ENCODE assay signal across 1 cellular context in the genomic region with DNA sequence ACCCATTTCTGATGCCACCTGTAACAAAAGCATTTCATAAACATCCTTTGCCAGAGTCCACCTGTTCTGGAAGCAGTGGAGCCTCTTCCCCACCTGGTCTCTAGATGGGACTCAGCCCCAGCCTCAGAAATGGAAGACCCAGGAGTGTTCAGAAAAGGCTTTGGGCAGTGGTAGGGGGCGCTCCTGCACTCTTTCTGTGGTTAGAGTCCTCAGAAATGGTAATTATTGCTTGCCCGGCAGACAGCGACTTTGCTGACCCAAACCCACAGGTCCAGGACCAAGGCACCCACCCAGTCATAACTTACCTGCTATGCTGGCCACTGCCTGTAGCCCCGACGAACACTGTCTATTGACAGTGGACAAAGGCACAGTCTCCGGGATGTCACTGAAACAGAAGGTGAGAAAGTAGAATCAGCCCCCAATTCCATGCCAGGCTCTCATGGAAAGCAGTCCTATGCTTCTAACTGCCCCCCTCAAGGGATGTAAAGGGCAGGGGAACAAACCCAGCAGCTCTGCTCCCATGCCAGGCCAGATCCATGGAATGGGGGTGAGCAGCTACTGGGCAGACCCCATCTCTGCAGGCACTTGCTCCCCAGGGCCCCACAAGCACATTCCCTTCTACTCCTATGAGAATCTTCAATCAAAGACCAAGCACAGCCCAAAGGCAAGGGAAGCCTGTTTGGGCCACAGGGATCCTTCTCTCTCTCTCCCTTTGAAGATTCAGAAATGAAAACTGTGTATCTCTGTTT.
A peak's percentile ranks its signal among the peaks of the same experiment; 100 is the strongest.
TF ChIP-seq lines count a peak whose summit lies in the region.

No MANE protein-coding gene starts in this region.

TF ChIP-seq in HepG2, 621 proteins besides CTCF, POLR2A, EP300 and RAD21 (continues in another document):
- no peak for TF ChIP-seq TBP (CRISPR knock-in tag; IDR thresholded peaks at IDR 0.05)
- TF ChIP-seq GTF3A (CRISPR knock-in tag; conservative IDR thresholded peaks at IDR 0.05), result no peak
- TF ChIP-seq RBFOX2 (IDR thresholded peaks at IDR 0.05; ENCODE audit: low read depth, low read length), result peak; percentile 46; the same call in 1 of the 2 replicates
- TF ChIP-seq NR2F6 (IDR thresholded peaks at IDR 0.05), result no peak
- TF ChIP-seq NR2F6 (CRISPR knock-in tag; IDR thresholded peaks at IDR 0.05), result no peak
- TF ChIP-seq ZBTB21 (CRISPR knock-in tag; IDR thresholded peaks at IDR 0.05), result no peak
- TF ChIP-seq PRMT3 (CRISPR knock-in tag; IDR thresholded peaks at IDR 0.05; ENCODE audit: borderline replicate concordance, low read depth), result no peak
- no peak for TF ChIP-seq ZNF10 (CRISPR knock-in tag; IDR thresholded peaks at IDR 0.05; ENCODE audit: borderline replicate concordance, low read depth)
- TF ChIP-seq, protein P1, sequence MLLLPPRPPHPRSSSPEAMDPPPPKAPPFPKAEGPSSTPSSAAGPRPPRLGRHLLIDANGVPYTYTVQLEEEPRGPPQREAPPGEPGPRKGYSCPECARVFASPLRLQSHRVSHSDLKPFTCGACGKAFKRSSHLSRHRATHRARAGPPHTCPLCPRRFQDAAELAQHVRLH (CRISPR knock-in tag; IDR thresholded peaks at IDR 0.05; ENCODE audit: borderline replicate concordance, low read depth), result no peak
- TF ChIP-seq IKZF1 (IDR thresholded peaks at IDR 0.05), result no peak
- no peak for TF ChIP-seq ZFP82 (CRISPR knock-in tag; IDR thresholded peaks at IDR 0.05; ENCODE audit: borderline replicate concordance)
- TF ChIP-seq, protein P2, sequence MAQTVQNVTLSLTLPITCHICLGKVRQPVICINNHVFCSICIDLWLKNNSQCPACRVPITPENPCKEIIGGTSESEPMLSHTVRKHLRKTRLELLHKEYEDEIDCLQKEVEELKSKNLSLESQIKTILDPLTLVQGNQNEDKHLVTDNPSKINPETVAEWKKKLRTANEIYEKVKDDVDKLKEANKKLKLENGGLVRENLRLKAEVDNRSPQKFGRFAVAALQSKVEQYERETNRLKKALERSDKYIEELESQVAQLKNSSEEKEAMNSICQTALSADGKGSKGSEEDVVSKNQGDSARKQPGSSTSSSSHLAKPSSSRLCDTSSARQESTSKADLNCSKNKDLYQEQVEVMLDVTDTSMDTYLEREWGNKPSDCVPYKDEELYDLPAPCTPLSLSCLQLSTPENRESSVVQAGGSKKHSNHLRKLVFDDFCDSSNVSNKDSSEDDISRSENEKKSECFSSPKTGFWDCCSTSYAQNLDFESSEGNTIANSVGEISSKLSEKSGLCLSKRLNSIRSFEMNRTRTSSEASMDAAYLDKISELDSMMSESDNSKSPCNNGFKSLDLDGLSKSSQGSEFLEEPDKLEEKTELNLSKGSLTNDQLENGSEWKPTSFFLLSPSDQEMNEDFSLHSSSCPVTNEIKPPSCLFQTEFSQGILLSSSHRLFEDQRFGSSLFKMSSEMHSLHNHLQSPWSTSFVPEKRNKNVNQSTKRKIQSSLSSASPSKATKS (CRISPR knock-in tag; IDR thresholded peaks at IDR 0.05), result no peak
- 0 out of 2 replicates have a peak, but pooled peaks have one; percentile 26 for TF ChIP-seq PITX1 (CRISPR knock-in tag; IDR thresholded peaks at IDR 0.05)
- TF ChIP-seq SMAD3 (CRISPR knock-in tag; IDR thresholded peaks at IDR 0.05), result no peak
- no peak for TF ChIP-seq ZNF468 (CRISPR knock-in tag; IDR thresholded peaks at IDR 0.05)
- TF ChIP-seq ZBTB38 (CRISPR knock-in tag; IDR thresholded peaks at IDR 0.05), result no peak
- no peak for TF ChIP-seq ZNF30 (CRISPR knock-in tag; IDR thresholded peaks at IDR 0.05)
- TF ChIP-seq, protein P3, sequence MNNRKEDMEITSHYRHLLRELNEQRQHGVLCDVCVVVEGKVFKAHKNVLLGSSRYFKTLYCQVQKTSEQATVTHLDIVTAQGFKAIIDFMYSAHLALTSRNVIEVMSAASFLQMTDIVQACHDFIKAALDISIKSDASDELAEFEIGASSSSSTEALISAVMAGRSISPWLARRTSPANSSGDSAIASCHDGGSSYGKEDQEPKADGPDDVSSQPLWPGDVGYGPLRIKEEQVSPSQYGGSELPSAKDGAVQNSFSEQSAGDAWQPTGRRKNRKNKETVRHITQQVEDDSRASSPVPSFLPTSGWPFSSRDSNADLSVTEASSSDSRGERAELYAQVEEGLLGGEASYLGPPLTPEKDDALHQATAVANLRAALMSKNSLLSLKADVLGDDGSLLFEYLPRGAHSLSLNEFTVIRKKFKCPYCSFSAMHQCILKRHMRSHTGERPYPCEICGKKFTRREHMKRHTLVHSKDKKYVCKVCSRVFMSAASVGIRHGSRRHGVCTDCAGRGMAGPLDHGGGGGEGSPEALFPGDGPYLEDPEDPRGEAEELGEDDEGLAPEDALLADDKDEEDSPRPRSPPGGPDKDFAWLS (CRISPR knock-in tag; IDR thresholded peaks at IDR 0.05; ENCODE audit: borderline replicate concordance), result no peak
- no peak for TF ChIP-seq ZNF329 (CRISPR knock-in tag; IDR thresholded peaks at IDR 0.05; ENCODE audit: low read depth)
- no peak for TF ChIP-seq ZNF790 (CRISPR knock-in tag; IDR thresholded peaks at IDR 0.05; ENCODE audit: borderline replicate concordance)
- peak; percentile 25; the same call in 1 of the 2 replicates for TF ChIP-seq SPEN (CRISPR knock-in tag; IDR thresholded peaks at IDR 0.05; ENCODE audit: low read depth)
- TF ChIP-seq ZNF547 (CRISPR knock-in tag; IDR thresholded peaks at IDR 0.05), result no peak
- TF ChIP-seq ZNF292 (CRISPR knock-in tag; IDR thresholded peaks at IDR 0.05; ENCODE audit: borderline replicate concordance, low read depth), result no peak
- no peak for TF ChIP-seq TCF7 (IDR thresholded peaks at IDR 0.05; ENCODE audit: low read depth)
- TF ChIP-seq, protein P4, sequence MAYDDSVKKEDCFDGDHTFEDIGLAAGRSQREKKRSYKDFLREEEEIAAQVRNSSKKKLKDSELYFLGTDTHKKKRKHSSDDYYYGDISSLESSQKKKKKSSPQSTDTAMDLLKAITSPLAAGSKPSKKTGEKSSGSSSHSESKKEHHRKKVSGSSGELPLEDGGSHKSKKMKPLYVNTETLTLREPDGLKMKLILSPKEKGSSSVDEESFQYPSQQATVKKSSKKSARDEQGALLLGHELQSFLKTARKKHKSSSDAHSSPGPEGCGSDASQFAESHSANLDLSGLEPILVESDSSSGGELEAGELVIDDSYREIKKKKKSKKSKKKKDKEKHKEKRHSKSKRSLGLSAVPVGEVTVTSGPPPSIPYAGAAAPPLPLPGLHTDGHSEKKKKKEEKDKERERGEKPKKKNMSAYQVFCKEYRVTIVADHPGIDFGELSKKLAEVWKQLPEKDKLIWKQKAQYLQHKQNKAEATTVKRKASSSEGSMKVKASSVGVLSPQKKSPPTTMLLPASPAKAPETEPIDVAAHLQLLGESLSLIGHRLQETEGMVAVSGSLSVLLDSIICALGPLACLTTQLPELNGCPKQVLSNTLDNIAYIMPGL (CRISPR knock-in tag; IDR thresholded peaks at IDR 0.05; ENCODE audit: borderline replicate concordance in 1 of 2, low read depth in 1 of 2), result peak; percentile 23 to 42; a peak in 1 of 4 replicates
- TF ChIP-seq ZNF616 (CRISPR knock-in tag; IDR thresholded peaks at IDR 0.05; ENCODE audit: low read depth), result no peak
- peak; percentile 60; the same call in 1 of the 2 replicates for TF ChIP-seq KAT7 (CRISPR knock-in tag; IDR thresholded peaks at IDR 0.05; ENCODE audit: borderline replicate concordance)
- TF ChIP-seq ZNF224 (CRISPR knock-in tag; IDR thresholded peaks at IDR 0.05), result 0 out of 2 replicates have a peak, but pooled peaks have one; percentile 55
- TF ChIP-seq RXRB (CRISPR knock-in tag; IDR thresholded peaks at IDR 0.05; ENCODE audit: borderline replicate concordance), result 0 out of 2 replicates have a peak, but pooled peaks have one; percentile 25
- no peak for TF ChIP-seq SRF (IDR thresholded peaks at IDR 0.05; ENCODE audit: low read depth, low read length)
- TF ChIP-seq, protein P5, sequence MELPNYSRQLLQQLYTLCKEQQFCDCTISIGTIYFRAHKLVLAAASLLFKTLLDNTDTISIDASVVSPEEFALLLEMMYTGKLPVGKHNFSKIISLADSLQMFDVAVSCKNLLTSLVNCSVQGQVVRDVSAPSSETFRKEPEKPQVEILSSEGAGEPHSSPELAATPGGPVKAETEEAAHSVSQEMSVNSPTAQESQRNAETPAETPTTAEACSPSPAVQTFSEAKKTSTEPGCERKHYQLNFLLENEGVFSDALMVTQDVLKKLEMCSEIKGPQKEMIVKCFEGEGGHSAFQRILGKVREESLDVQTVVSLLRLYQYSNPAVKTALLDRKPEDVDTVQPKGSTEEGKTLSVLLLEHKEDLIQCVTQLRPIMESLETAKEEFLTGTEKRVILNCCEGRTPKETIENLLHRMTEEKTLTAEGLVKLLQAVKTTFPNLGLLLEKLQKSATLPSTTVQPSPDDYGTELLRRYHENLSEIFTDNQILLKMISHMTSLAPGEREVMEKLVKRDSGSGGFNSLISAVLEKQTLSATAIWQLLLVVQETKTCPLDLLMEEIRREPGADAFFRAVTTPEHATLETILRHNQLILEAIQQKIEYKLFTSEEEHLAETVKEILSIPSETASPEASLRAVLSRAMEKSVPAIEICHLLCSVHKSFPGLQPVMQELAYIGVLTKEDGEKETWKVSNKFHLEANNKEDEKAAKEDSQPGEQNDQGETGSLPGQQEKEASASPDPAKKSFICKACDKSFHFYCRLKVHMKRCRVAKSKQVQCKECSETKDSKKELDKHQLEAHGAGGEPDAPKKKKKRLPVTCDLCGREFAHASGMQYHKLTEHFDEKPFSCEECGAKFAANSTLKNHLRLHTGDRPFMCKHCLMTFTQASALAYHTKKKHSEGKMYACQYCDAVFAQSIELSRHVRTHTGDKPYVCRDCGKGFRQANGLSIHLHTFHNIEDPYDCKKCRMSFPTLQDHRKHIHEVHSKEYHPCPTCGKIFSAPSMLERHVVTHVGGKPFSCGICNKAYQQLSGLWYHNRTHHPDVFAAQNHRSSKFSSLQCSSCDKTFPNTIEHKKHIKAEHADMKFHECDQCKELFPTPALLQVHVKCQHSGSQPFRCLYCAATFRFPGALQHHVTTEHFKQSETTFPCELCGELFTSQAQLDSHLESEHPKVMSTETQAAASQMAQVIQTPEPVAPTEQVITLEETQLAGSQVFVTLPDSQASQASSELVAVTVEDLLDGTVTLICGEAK (IDR thresholded peaks at IDR 0.05), result no peak
- TF ChIP-seq, protein P5 (CRISPR knock-in tag; IDR thresholded peaks at IDR 0.05), result no peak
- TF ChIP-seq NFYC (CRISPR knock-in tag; IDR thresholded peaks at IDR 0.05), result no peak
- TF ChIP-seq ZC3H13 (CRISPR knock-in tag; IDR thresholded peaks at IDR 0.05), result no peak
- no peak for TF ChIP-seq HMG20B (CRISPR knock-in tag; conservative IDR thresholded peaks at IDR 0.05)
- TF ChIP-seq THAP11 (CRISPR knock-in tag; IDR thresholded peaks at IDR 0.05), result no peak
- TF ChIP-seq, protein P6, sequence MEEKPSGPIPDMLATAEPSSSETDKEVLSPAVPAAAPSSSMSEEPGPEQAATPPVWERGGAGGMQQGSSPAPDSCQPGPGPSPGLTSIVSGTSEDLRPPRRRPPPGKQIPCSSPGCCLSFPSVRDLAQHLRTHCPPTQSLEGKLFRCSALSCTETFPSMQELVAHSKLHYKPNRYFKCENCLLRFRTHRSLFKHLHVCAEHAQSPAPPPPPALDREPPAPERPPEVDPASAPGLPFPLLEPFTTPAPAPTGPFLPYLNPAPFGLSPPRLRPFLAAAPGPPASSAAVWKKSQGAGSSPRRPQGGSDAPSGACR (CRISPR knock-in tag; IDR thresholded peaks at IDR 0.05), result no peak
- TF ChIP-seq ARNT2 (CRISPR knock-in tag; IDR thresholded peaks at IDR 0.05; ENCODE audit: low read depth), result no peak
- no peak for TF ChIP-seq ZNF768 (CRISPR knock-in tag; IDR thresholded peaks at IDR 0.05)
- TF ChIP-seq POLR2AphosphoS5 (IDR thresholded peaks at IDR 0.05; ENCODE audit: low read depth, low read length), result no peak; the same call in 1 of the 2 replicates
- TF ChIP-seq KLF16 (CRISPR knock-in tag; IDR thresholded peaks at IDR 0.05), result no peak
- TF ChIP-seq, protein P7, sequence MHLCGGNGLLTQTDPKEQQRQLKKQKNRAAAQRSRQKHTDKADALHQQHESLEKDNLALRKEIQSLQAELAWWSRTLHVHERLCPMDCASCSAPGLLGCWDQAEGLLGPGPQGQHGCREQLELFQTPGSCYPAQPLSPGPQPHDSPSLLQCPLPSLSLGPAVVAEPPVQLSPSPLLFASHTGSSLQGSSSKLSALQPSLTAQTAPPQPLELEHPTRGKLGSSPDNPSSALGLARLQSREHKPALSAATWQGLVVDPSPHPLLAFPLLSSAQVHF (CRISPR knock-in tag; IDR thresholded peaks at IDR 0.05), result no peak
- no peak for TF ChIP-seq KLF13 (CRISPR knock-in tag; IDR thresholded peaks at IDR 0.05)
- no peak for TF ChIP-seq ZNF782 (CRISPR knock-in tag; IDR thresholded peaks at IDR 0.05; ENCODE audit: borderline replicate concordance)
- TF ChIP-seq ELF1 (CRISPR knock-in tag; IDR thresholded peaks at IDR 0.05), result no peak; the same call in 1 of the 2 replicates
- no peak for TF ChIP-seq SUZ12 (IDR thresholded peaks at IDR 0.05; ENCODE audit: low read depth, low read length)
- no peak for TF ChIP-seq ZBTB7A (CRISPR knock-in tag; IDR thresholded peaks at IDR 0.05)
- no peak for TF ChIP-seq BRD4 (CRISPR knock-in tag; IDR thresholded peaks at IDR 0.05)
- TF ChIP-seq, protein P8, sequence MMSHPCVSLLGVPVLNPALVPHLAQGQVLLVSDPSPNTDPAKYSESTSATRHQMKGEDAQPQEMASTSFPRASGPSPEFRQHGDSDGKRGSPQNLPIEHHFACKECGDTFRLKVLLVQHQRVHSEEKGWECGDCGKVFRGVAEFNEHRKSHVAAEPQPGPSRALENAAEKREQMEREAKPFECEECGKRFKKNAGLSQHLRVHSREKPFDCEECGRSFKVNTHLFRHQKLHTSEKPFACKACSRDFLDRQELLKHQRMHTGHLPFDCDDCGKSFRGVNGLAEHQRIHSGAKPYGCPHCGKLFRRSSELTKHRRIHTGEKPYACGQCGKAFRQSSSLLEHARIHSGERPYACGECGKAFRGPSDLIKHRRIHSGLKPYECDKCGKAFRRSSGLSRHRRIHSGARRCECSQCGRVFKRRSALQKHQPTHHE (CRISPR knock-in tag; IDR thresholded peaks at IDR 0.05; ENCODE audit: borderline replicate concordance), result no peak
